ENCODE assay signal across 8 cellular contexts in genomic region chr1:27491748-27492700, GRCh38. TPM values are rescaled to one million over a fixed set of nuclear protein-coding genes. Genes with fewer than 3 reads are reported as not detected.
DNase-seq lines count a peak whose midpoint lies in the region; TF ChIP-seq lines count a peak whose summit lies in the region.

No MANE protein-coding gene starts in this region.

- H3K36me3 ChIP-seq in endodermal cell (ENCODE audit: control insufficient read depth, insufficient read depth, low read length): no peaks in the 10 kb centered on the region

- H3K36me3 Mint-ChIP-seq in endodermal cell (ENCODE audit: low read depth) (no peaks in the 10 kb centered on the region), nephron progenitor cell (ENCODE audit: low read depth) (no peaks in the 10 kb centered on the region)

- H3K9me3 Mint-ChIP-seq in endodermal cell (no peaks in the 10 kb centered on the region), nephron progenitor cell (no peaks in the 10 kb centered on the region)

- H3K4me1 Mint-ChIP-seq in endodermal cell (peaks cover 19% of the 10 kb centered on the region), nephron progenitor cell (peaks cover 47% of the 10 kb centered on the region)

- in situ Hi-C loops in GM13976 (cut with MboI; ENCODE audit: low sequenced_read_pairs, unreplicated experiment): no loop called here

- 74 to 89% methylated on average over 8 to 9 of the region's 9 CpGs for WGBS in endodermal cell (ENCODE audit: insufficient coverage in 1 of 2, insufficient read length in 1 of 2), 2 experiments

- no peaks in the 10 kb centered on the region for H3K27me3 ChIP-seq in endodermal cell (ENCODE audit: control insufficient read depth, insufficient read depth, low read length, poor library complexity, severe bottlenecking)

- H3K27me3 Mint-ChIP-seq in endodermal cell (ENCODE audit: insufficient read depth): no peaks in the 10 kb centered on the region
- no peaks in the 10 kb centered on the region for H3K27me3 Mint-ChIP-seq in nephron progenitor cell (ENCODE audit: low read depth, poor library complexity)

- H3K27ac Mint-ChIP-seq in endodermal cell (no peak overlapping the region), nephron progenitor cell (peak overlapping the region; percentile 96)

- no peak overlapping the region for H3K4me3 Mint-ChIP-seq in endodermal cell
- no peak overlapping the region for H3K4me3 Mint-ChIP-seq in nephron progenitor cell

- H3K4me1 ChIP-seq in endodermal cell (ENCODE audit: control insufficient read depth, insufficient read depth, low read length): no peaks in the 10 kb centered on the region

- DNase-seq in Ammon's horn (ENCODE audit: low spot score) (peak; percentile 84), NCI-H446 (lab: John Stamatoyannopoulos, UW) (peak; percentile 61 to 83), endodermal cell (no peak), nephron progenitor cell (no peak), OCI-M1 (lab: John Stamatoyannopoulos, UW) (no peak), COLO668 (lab: John Stamatoyannopoulos, UW; ENCODE audit: unreplicated experiment) (no peak), GM13976 (ENCODE audit: low spot score) (no peak), DMS79 treated with DMSO at 0.1 percent for 48 hours (lab: John Stamatoyannopoulos, UW) (no peak)

- no peak overlapping the region for H3K4me3 ChIP-seq in endodermal cell (ENCODE audit: low read length)

- peak overlapping the region; percentile 66 for H3K27ac ChIP-seq in endodermal cell (ENCODE audit: low read depth, low read length)

- no peak for TF ChIP-seq CTCF in endodermal cell (conservative IDR thresholded peaks at IDR 0.05)
- no peak for TF ChIP-seq CTCF in nephron progenitor cell (IDR thresholded peaks at IDR 0.05)
- TF ChIP-seq CTCF in GM13976 (IDR thresholded peaks at IDR 0.05; ENCODE audit: borderline replicate concordance, control extremely low read depth, extremely low read depth, insufficient read depth, missing control alignments): no peak

- H3K9me3 ChIP-seq in endodermal cell (ENCODE audit: control insufficient read depth, low read length): no peaks in the 10 kb centered on the region

- no peak overlapping the region for H3K9ac ChIP-seq in endodermal cell (ENCODE audit: extremely low read depth, low read length, poor library complexity, severe bottlenecking)

RNA-seq across cellular contexts. Expression of gene WASF2, which starts 2.1 kb away (rescaled TPM):
- total RNA-seq in endodermal cell: 10 to 100 TPM; 90.0 to 98.8 TPM
- 67.7 TPM for polyA plus RNA-seq in endodermal cell (2013, experiment 1 of 2)
- 64.0 TPM for polyA plus RNA-seq in endodermal cell (2013, experiment 2 of 2)

Comparison
In these comparisons a context has a peak if more than half of its experiments do, and no peak if none do; other contexts are left out.
1. DNase-seq: peak in Ammon's horn (single experiment) and NCI-H446 (2 of 2); none in endodermal cell (single experiment), nephron progenitor cell (single experiment), OCI-M1 (single experiment), COLO668 (single experiment), GM13976 (single experiment) and DMS79 treated with DMSO at 0.1 percent for 48 hours (single experiment).